ENCODE assay signal across 12 cellular contexts in genomic region chr2:140506606-140507005, GRCh38.
DNase-seq lines count a peak whose midpoint lies in the region; ATAC-seq and TF ChIP-seq lines count a peak whose summit lies in the region.
"Had no signal": no experiment of that assay in that cellular context is flagged by ENCODE, and none has a peak within 500 bp of the region (broad histone marks: within the 10 kb centered on the region; RNA-seq: fewer than 3 reads in every experiment).

No MANE protein-coding gene starts in this region.

- H3K4me1 ChIP-seq in fibroblast of lung (ENCODE audit: control insufficient read depth, extremely low read depth, insufficient read depth, low read length) = no peaks in the 10 kb centered on the region
- H3K4me1 ChIP-seq in gastrocnemius medialis = no peaks in the 10 kb centered on the region

- H3K9me3 ChIP-seq in fibroblast of lung (ENCODE audit: control insufficient read depth, insufficient read depth, low read depth, low read length) (no peaks in the 10 kb centered on the region), gastrocnemius medialis (no peaks in the 10 kb centered on the region)

- H3K4me3 ChIP-seq in fibroblast of lung (replicated peaks in 1 of 4; ENCODE audit: control extremely low read depth in 1 of 4, insufficient read depth in 1 of 4, low read depth in 3 of 4, low read length in 4 of 4) (no peak overlapping the region), skeletal muscle cell (ENCODE audit: low read depth, low read length) (no peak overlapping the region), gastrocnemius medialis (no peak overlapping the region)

- no peaks in the 10 kb centered on the region for H4K20me1 ChIP-seq in fibroblast of lung (ENCODE audit: control insufficient read depth, extremely low read depth, insufficient read depth, low read length)

- H3K79me2 ChIP-seq in fibroblast of lung (ENCODE audit: control insufficient read depth, insufficient read depth, low read length) = no peaks in the 10 kb centered on the region

- intact Hi-C loops in gastrocnemius medialis (cut with DNase I; ENCODE audit: low total_unique reads) = no loop called here

- in situ Hi-C loops in gastrocnemius medialis (cut with MboI; ENCODE audit: low sequenced_read_pairs in 4 of 4) = no loop called here

- H3K27me3 ChIP-seq in fibroblast of lung (ENCODE audit: control insufficient read depth, insufficient read depth, low read length) (no peaks in the 10 kb centered on the region), gastrocnemius medialis (no peaks in the 10 kb centered on the region)

- no peak overlapping the region for H3K4me2 ChIP-seq in fibroblast of lung (ENCODE audit: extremely low read depth, insufficient read depth, low read length)

- POLR2A ChIA-PET in RWPE1 (lab: Yijun Ruan, JAX; ENCODE audit: low non-redundant PET) = no interaction called here

- no peak overlapping the region for H3K27ac ChIP-seq in RWPE1
- H3K27ac ChIP-seq in fibroblast of lung (ENCODE audit: insufficient read depth, low read length) = no peak overlapping the region
- H3K27ac ChIP-seq in gastrocnemius medialis = no peak overlapping the region

- H3K36me3 ChIP-seq in fibroblast of lung (ENCODE audit: control insufficient read depth, insufficient read depth, low read length) = no peaks in the 10 kb centered on the region
- no peaks in the 10 kb centered on the region for H3K36me3 ChIP-seq in gastrocnemius medialis

- no peak overlapping the region for H3K9ac ChIP-seq in fibroblast of lung (ENCODE audit: insufficient read depth, low read length)

- no peak for TF ChIP-seq CTCF in RWPE1 (conservative IDR thresholded peaks at IDR 0.05; ENCODE audit: low read depth)
- TF ChIP-seq CTCF in fibroblast of lung (conservative IDR thresholded peaks at IDR 0.05 in 1 of 2, IDR thresholded peaks at IDR 0.05 in 1 of 2; ENCODE audit: low read depth in 1 of 2, low read length in 2 of 2) = no peak
- TF ChIP-seq CTCF in gastrocnemius medialis (IDR thresholded peaks at IDR 0.05 in 4 of 5, conservative IDR thresholded peaks at IDR 0.05 in 1 of 5) = no peak

- no peak for TF ChIP-seq POLR2A in gastrocnemius medialis (IDR thresholded peaks at IDR 0.05)

- H2AFZ ChIP-seq in fibroblast of lung (ENCODE audit: low read length) = no peak overlapping the region

- no peak for ATAC-seq in HG02571 (IDR thresholded peaks at IDR 0.05; ENCODE audit: unreplicated experiment)
- no peak for ATAC-seq in gastrocnemius medialis
- ATAC-seq: activated naive CD4-positive, alpha-beta T cell treated with anti-CD3 and anti-CD28 coated beads, Interleukin-2, amount 50 U/mL, for 72 hours; Right ventricle myocardium inferior had no signal

- CTCF ChIA-PET in RWPE1 (lab: Yijun Ruan, JAX) = no interaction called here

- peak; percentile 54 for DNase-seq in H4 (ENCODE audit: low spot score)
- peak; percentile 1 for DNase-seq in RWPE1 (ENCODE audit: low spot score)
- peak; percentile 73 to 80 for DNase-seq in fibroblast of lung (ENCODE audit: low read depth in 2 of 2)
- peak; percentile 87 for DNase-seq in skeletal muscle cell (ENCODE audit: low read depth)
- DNase-seq in anterior cingulate cortex (lab: John Stamatoyannopoulos, UW) = no peak
- DNase-seq in GM19240 (ENCODE audit: insufficient read length, low spot score) = no peak
- no peak for DNase-seq in gastrocnemius medialis
- DNase-seq: naive B cell, substantia nigra had no signal

Comparison
In these comparisons a context has a peak if more than half of its experiments do, and no peak if none do; other contexts are left out.
1. DNase-seq: peak in H4 (single experiment), RWPE1 (single experiment), fibroblast of lung (2 of 2) and skeletal muscle cell (single experiment); none in anterior cingulate cortex (0 of 58), GM19240 (single experiment) and gastrocnemius medialis (0 of 2).